ENCODE assay signal across 23 cellular contexts in genomic region chr12:88752183-88752582, GRCh38.
"Had no signal": no experiment of that assay in that cellular context is flagged by ENCODE, and none has a peak within 500 bp of the region (broad histone marks: within the 10 kb centered on the region; RNA-seq: fewer than 3 reads in every experiment).

No MANE protein-coding gene starts in this region.

- H3K27me3 ChIP-seq: gastrocnemius medialis, tibial nerve had no signal

- H3K9me3 Mint-ChIP-seq: nephron had no signal

- H3K4me3 Mint-ChIP-seq: activated naive CD8-positive, alpha-beta T cell; activated T-cell treated with anti-CD3 and anti-CD28 coated beads, Interleukin-2, amount 50 U/mL, for 72 hours; nephron had no signal

- H3K36me3 Mint-ChIP-seq: activated naive CD8-positive, alpha-beta T cell had no signal

- DNase-seq: activated CD4-positive, alpha-beta T cell treated with anti-CD3 and anti-CD28 coated beads for 4 hours; activated CD4-positive, alpha-beta T cell treated with anti-CD3 and anti-CD28 coated beads, Interleukin-2, amount 50 U/mL, for 4 hours; activated CD4-positive, CD25-positive, alpha-beta regulatory T cell; activated naive CD4-positive, alpha-beta T cell; activated T-cell treated with anti-CD3 and anti-CD28 coated beads for 4 hours; activated T-cell treated with anti-CD3 and anti-CD28 coated beads, Interleukin-2, amount 50 U/mL, for 72 hours; anterior cingulate cortex; effector CD8-positive, alpha-beta T cell; gastrocnemius medialis; hippocampal formation; left cardiac atrium; lower lobe of right lung; mesenchymal stem cell; posterior cingulate gyrus; right cardiac atrium; stimulated activated CD4-positive, alpha-beta T cell treated with anti-CD3 and anti-CD28 coated beads, Interleukin-2, amount 100 ng/mL, for 48 hours; stimulated activated naive CD4-positive, alpha-beta T cell treated with Interleukin-2 at 50 U/mL for 16 hours had no signal

- H3K36me3 ChIP-seq: gastrocnemius medialis, lower lobe of right lung, tibial nerve had no signal

- H3K27ac Mint-ChIP-seq: activated naive CD8-positive, alpha-beta T cell; activated T-cell treated with anti-CD3 and anti-CD28 coated beads, Interleukin-2, amount 50 U/mL, for 72 hours had no signal

- ATAC-seq: activated T-cell treated with anti-CD3 and anti-CD28 coated beads, Interleukin-2, amount 50 U/mL, for 72 hours; gastrocnemius medialis; left cardiac atrium; lower lobe of right lung; right cardiac atrium had no signal

- H3K27ac ChIP-seq: lower lobe of right lung, tibial nerve had no signal

- H3K27me3 Mint-ChIP-seq: activated naive CD8-positive, alpha-beta T cell had no signal

- H3K4me3 ChIP-seq: gastrocnemius medialis, lower lobe of right lung, tibial nerve had no signal

- FAIRE-seq: colon, endometrium, keratinocyte had no signal

- H3K9me3 ChIP-seq: gastrocnemius medialis, lower lobe of right lung, tibial nerve had no signal
